In the genomic region with DNA sequence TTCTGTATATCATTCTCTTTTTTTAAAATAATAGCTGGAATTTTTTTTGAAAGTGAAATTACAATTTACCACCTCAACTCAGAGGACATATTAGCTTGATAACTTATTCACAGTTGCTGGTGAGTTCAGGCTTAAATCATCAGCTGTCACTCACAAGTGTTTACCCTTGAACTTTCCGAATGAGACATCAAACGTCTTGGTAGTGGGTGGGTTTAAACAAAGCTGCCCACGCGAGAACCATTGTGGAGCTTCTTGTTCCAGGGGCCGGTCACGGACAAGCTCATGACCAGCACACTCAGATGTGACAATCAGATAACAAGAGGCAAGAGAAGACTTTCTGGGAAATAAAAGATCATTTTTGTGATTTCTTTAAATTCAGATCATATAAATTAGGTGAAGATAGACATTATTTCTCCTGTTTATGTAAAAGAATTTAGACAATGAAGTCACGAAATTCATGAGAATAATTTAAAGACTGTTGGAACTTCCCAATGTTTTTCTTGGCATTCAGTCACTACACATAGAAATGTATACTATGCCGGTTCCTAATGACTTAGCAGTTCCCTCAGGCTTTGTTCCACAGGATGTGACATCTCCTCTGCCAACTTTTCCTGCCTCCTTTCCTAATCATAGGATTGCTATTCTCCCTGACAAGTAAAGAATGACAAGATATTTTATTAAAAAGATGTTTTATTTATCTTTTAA, we compare ENCODE assay signal across 8 cellular contexts. TPM values are rescaled to one million over a fixed set of nuclear protein-coding genes. Genes with fewer than 3 reads are reported as not detected.
DNase-seq lines count a peak whose midpoint lies in the region; ATAC-seq and TF ChIP-seq lines count a peak whose summit lies in the region.

No MANE protein-coding gene starts in this region.

- H3K27ac ChIP-seq in testis, result peak overlapping the region; percentile 69 to 82

- WGBS in testis, 2 donors, result 34 to 40% methylated on average over 8 of the region's 8 CpGs

- no peaks in the 10 kb centered on the region for H3K36me3 ChIP-seq in testis (ENCODE audit: low read depth, missing control alignments)

- H3K4me3 ChIP-seq in testis, result no peak overlapping the region

- peak; percentile 30 for DNase-seq in stimulated activated CD4-positive, alpha-beta T cell treated with anti-CD3 and anti-CD28 coated beads, Interleukin-4, amount 100 ng/mL, for 24 hours
- no peak for DNase-seq in stimulated activated CD4-positive, alpha-beta T cell treated with anti-CD3 and anti-CD28 coated beads, Interleukin-12 subunit alpha, Interleukin-12 subunit beta, amount 100 ng/mL, for 4 hours
- peak; percentile 32 for DNase-seq in activated naive CD8-positive, alpha-beta T cell treated with anti-CD3 and anti-CD28 coated beads, Interleukin-2, amount 50 U/mL, for 24 hours
- DNase-seq in iris pigment epithelial cell (ENCODE audit: low read depth) (peak; percentile 84), testis (no peak), activated gamma-delta T cell (lab: John Stamatoyannopoulos, UW) (no peak), HuH-7 (ENCODE audit: low spot score) (no peak)

- intact Hi-C loops in testis (cut with DNase I; ENCODE audit: low total_unique reads), result loop anchor here (10.0 kb wide), 1 partner anchor 184 kb away; no protein-coding TSS in a partner anchor

- peaks cover 1% of the 10 kb centered on the region for H3K36me3 Mint-ChIP-seq in activated naive CD8-positive, alpha-beta T cell treated with anti-CD3 and anti-CD28 coated beads, Interleukin-2, amount 50 U/mL, for 24 hours (ENCODE audit: low read depth)

- peaks cover 49% of the 10 kb centered on the region for H3K4me1 ChIP-seq in testis

- H3K27me3 ChIP-seq in testis, result no peaks in the 10 kb centered on the region

- TF ChIP-seq POLR2A in testis (IDR thresholded peaks at IDR 0.05), result no peak

- peak overlapping the region; percentile 61 for H3K4me3 Mint-ChIP-seq in activated naive CD8-positive, alpha-beta T cell treated with anti-CD3 and anti-CD28 coated beads, Interleukin-2, amount 50 U/mL, for 24 hours

- H3K27me3 Mint-ChIP-seq in activated naive CD8-positive, alpha-beta T cell treated with anti-CD3 and anti-CD28 coated beads, Interleukin-2, amount 50 U/mL, for 24 hours, result no peaks in the 10 kb centered on the region

- no peak for TF ChIP-seq CTCF in testis (IDR thresholded peaks at IDR 0.05)

- H3K9me3 ChIP-seq in testis, result no peaks in the 10 kb centered on the region

- H3K27ac Mint-ChIP-seq in activated naive CD8-positive, alpha-beta T cell treated with anti-CD3 and anti-CD28 coated beads, Interleukin-2, amount 50 U/mL, for 24 hours, result peak overlapping the region; percentile 66

- peak; percentile 70 for ATAC-seq in HG03354 (IDR thresholded peaks at IDR 0.05; ENCODE audit: poor library complexity, severe bottlenecking, unreplicated experiment)
- peak; percentile 68 for ATAC-seq in activated naive CD8-positive, alpha-beta T cell treated with anti-CD3 and anti-CD28 coated beads, Interleukin-2, amount 50 U/mL, for 24 hours

- no peaks in the 10 kb centered on the region for H3K9me3 Mint-ChIP-seq in activated naive CD8-positive, alpha-beta T cell treated with anti-CD3 and anti-CD28 coated beads, Interleukin-2, amount 50 U/mL, for 24 hours

- H3K4me1 Mint-ChIP-seq in activated naive CD8-positive, alpha-beta T cell treated with anti-CD3 and anti-CD28 coated beads, Interleukin-2, amount 50 U/mL, for 24 hours, result peaks cover 61% of the 10 kb centered on the region

RNA-seq across cellular contexts. Expression of a gene that starts 29.3 kb away (rescaled TPM):
- total RNA-seq in testis, result 10 to 100 TPM; 31.3 to 44.7 TPM
- polyA plus RNA-seq in testis (ENCODE audit: insufficient read depth, low read depth, low replicate concordance), result 54.7 TPM

RNA-seq across cellular contexts. Expression of a gene that starts 29.4 kb away (rescaled TPM):
- total RNA-seq in testis, result 10 to 100 TPM; 35.7 to 44.3 TPM
- polyA plus RNA-seq in testis (ENCODE audit: insufficient read depth, low read depth, low replicate concordance), result 42.2 TPM

Comparison
In these comparisons a context has a peak if more than half of its experiments do, and no peak if none do; other contexts are left out.
1. DNase-seq: peak in stimulated activated CD4-positive, alpha-beta T cell treated with anti-CD3 and anti-CD28 coated beads, Interleukin-4, amount 100 ng/mL, for 24 hours (single experiment), activated naive CD8-positive, alpha-beta T cell treated with anti-CD3 and anti-CD28 coated beads, Interleukin-2, amount 50 U/mL, for 24 hours (single experiment) and iris pigment epithelial cell (single experiment); none in stimulated activated CD4-positive, alpha-beta T cell treated with anti-CD3 and anti-CD28 coated beads, Interleukin-12 subunit alpha, Interleukin-12 subunit beta, amount 100 ng/mL, for 4 hours (single experiment), testis (single experiment), activated gamma-delta T cell (single experiment) and HuH-7 (single experiment).